In the genomic region with DNA sequence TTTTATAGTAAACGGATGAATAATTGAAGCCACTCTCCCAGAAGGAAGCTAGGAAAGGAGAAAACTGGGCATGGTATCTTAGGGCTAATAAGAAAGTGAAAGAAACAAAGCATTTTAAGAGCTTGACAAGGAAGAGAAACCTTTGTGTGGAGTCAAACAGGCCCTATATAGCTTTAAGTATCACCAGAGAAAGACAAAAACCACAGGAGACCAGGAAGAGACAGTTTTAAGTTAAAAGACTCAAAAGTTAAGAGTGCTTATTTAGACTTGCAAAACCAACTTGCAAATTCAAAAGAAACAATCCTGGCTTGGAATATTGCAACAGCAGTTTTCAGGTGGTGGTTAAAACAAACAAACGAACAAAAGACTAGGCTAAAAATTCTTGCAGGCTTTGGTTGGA, we compare ENCODE assay signal across 11 cellular contexts. TPM values are rescaled to one million over a fixed set of nuclear protein-coding genes. Genes with fewer than 3 reads are reported as not detected.
A peak's percentile ranks its signal among the peaks of the same experiment; 100 is the strongest.
DNase-seq lines count a peak whose midpoint lies in the region; ATAC-seq and TF ChIP-seq lines count a peak whose summit lies in the region.
"Had no signal": no experiment of that assay in that cellular context is flagged by ENCODE, and none has a peak within 500 bp of the region (broad histone marks: within the 10 kb centered on the region; RNA-seq: fewer than 3 reads in every experiment).

No MANE protein-coding gene starts in this region.

- TF ChIP-seq CTCF in GM13976 (IDR thresholded peaks at IDR 0.05; ENCODE audit: borderline replicate concordance, control extremely low read depth, extremely low read depth, insufficient read depth, missing control alignments) (no peak), Loucy (conservative IDR thresholded peaks at IDR 0.05; ENCODE audit: low read length) (no peak), osteocyte (IDR thresholded peaks at IDR 0.05) (no peak)

- H3F3A ChIP-seq in Loucy (ENCODE audit: low read depth) = 0 out of 2 replicates have a peak, but pooled peaks cover 3% of the 10 kb centered on the region

- peak overlapping the region; percentile 89 for H3K4me3 ChIP-seq in Loucy (ENCODE audit: low read length, poor library complexity, severe bottlenecking)
- H3K4me3 ChIP-seq in mesendoderm (ENCODE audit: low read length) = no peak overlapping the region

- no peak overlapping the region for H2BK5ac ChIP-seq in mesendoderm (ENCODE audit: low read length)

- in situ Hi-C loops in GM13976 (cut with MboI; ENCODE audit: low sequenced_read_pairs, unreplicated experiment) = no loop called here

- H2BK15ac ChIP-seq in mesendoderm (replicated peaks; ENCODE audit: low read depth) = peak overlapping the region; percentile 59

- H3K36me3 Mint-ChIP-seq in osteocyte (ENCODE audit: unreplicated experiment) = no peaks in the 10 kb centered on the region

- WGBS in mesendoderm (ENCODE audit: extremely low coverage, insufficient coverage, low lambda C conversion rate) = no CpG with 5 or more reads among the region's 2 CpGs

- no peaks in the 10 kb centered on the region for H3K9me3 Mint-ChIP-seq in osteocyte (ENCODE audit: unreplicated experiment)
- H3K9me3 Mint-ChIP-seq: stimulated activated effector memory CD8-positive, alpha-beta T cell treated with anti-CD3 and anti-CD28 coated beads, Interleukin-12 subunit alpha, Interleukin-12 subunit beta, amount 100 ng/mL, for 72 hours had no signal

- H2AFZ ChIP-seq in Loucy (ENCODE audit: low read length) = peak overlapping the region; percentile 56

- H3K27me3 Mint-ChIP-seq in osteocyte (ENCODE audit: unreplicated experiment) = peaks cover 71% of the 10 kb centered on the region

- no peaks in the 10 kb centered on the region for H3K9me3 ChIP-seq in Loucy (ENCODE audit: insufficient read depth, low read depth, low read length)

- H3K79me2 ChIP-seq in Loucy (ENCODE audit: insufficient read depth, low read length) = peaks cover 53% of the 10 kb centered on the region
- H3K79me2 ChIP-seq in mesendoderm (ENCODE audit: control insufficient read depth, insufficient read depth, low read length) = peaks cover 40% of the 10 kb centered on the region

- H3K27ac Mint-ChIP-seq in osteocyte (ENCODE audit: unreplicated experiment) = no peak overlapping the region
- H3K27ac Mint-ChIP-seq: stimulated activated effector memory CD8-positive, alpha-beta T cell treated with anti-CD3 and anti-CD28 coated beads, Interleukin-12 subunit alpha, Interleukin-12 subunit beta, amount 100 ng/mL, for 72 hours had no signal

- H3K36me3 ChIP-seq in Loucy (ENCODE audit: insufficient read depth, low read length) (no peaks in the 10 kb centered on the region), mesendoderm (ENCODE audit: control insufficient read depth, insufficient read depth, low read length) (no peaks in the 10 kb centered on the region)

- H3K56ac ChIP-seq in mesendoderm (ENCODE audit: low read length) = no peak overlapping the region

- no peak overlapping the region for H2BK120ac ChIP-seq in mesendoderm (ENCODE audit: low read depth, low read length)

- no peak overlapping the region for H3K4me3 Mint-ChIP-seq in osteocyte (ENCODE audit: unreplicated experiment)
- H3K4me3 Mint-ChIP-seq: stimulated activated effector memory CD8-positive, alpha-beta T cell treated with anti-CD3 and anti-CD28 coated beads, Interleukin-12 subunit alpha, Interleukin-12 subunit beta, amount 100 ng/mL, for 72 hours had no signal

- H3K79me1 ChIP-seq in mesendoderm (ENCODE audit: low read length) = peaks cover 6% of the 10 kb centered on the region

- H4K5ac ChIP-seq in mesendoderm (ENCODE audit: low read length) = no peak overlapping the region

- H2AK5ac ChIP-seq in mesendoderm (ENCODE audit: low read length) = no peak overlapping the region

- H3K27ac ChIP-seq in mesendoderm (ENCODE audit: low read depth, low read length) = peak overlapping the region; percentile 63

- H3K18ac ChIP-seq in mesendoderm (ENCODE audit: low read length) = peak overlapping the region; percentile 34

- peak overlapping the region; percentile 50 for H3K4ac ChIP-seq in mesendoderm (ENCODE audit: low read depth, low read length)

- H3K4me2 ChIP-seq in Loucy (ENCODE audit: low read depth, low read length, poor library complexity, severe bottlenecking) (peak overlapping the region; percentile 77), mesendoderm (ENCODE audit: low read length) (no peak overlapping the region)

- no peaks in the 10 kb centered on the region for H3K9me2 ChIP-seq in Loucy (replicated peaks; ENCODE audit: low read depth, low read length)

- H4K8ac ChIP-seq in mesendoderm (ENCODE audit: low read depth, low read length) = no peak overlapping the region

- DNase-seq in GM13976 (ENCODE audit: low spot score) (peak; percentile 51), mesendoderm (peak; percentile 32), osteocyte (ENCODE audit: extremely low spot score, unreplicated experiment) (no peak), NCI-H2171 (lab: John Stamatoyannopoulos, UW) (no peak), NCI-H524 (lab: John Stamatoyannopoulos, UW) (no peak), CD1c-positive myeloid dendritic cell (ENCODE audit: extremely low spot score) (no peak)
- DNase-seq: cortex of kidney, PC-3 had no signal

- H4K20me1 ChIP-seq in Loucy (ENCODE audit: insufficient read depth, low read length, poor library complexity, severe bottlenecking) = no peaks in the 10 kb centered on the region

- H3K27me3 ChIP-seq in Loucy (ENCODE audit: insufficient read depth, low read length, poor library complexity, severe bottlenecking) = no peaks in the 10 kb centered on the region
- H3K27me3 ChIP-seq in mesendoderm (ENCODE audit: insufficient read depth, low read length, poor library complexity) = no peaks in the 10 kb centered on the region

- ATAC-seq in GM21619 (IDR thresholded peaks at IDR 0.05; ENCODE audit: unreplicated experiment) = peak; percentile 49
- ATAC-seq: PC-3; stimulated activated effector memory CD8-positive, alpha-beta T cell treated with anti-CD3 and anti-CD28 coated beads, Interleukin-12 subunit alpha, Interleukin-12 subunit beta, amount 100 ng/mL, for 72 hours had no signal

- H3K4me1 Mint-ChIP-seq in osteocyte (ENCODE audit: unreplicated experiment) = peaks cover 9% of the 10 kb centered on the region
- H3K4me1 Mint-ChIP-seq: stimulated activated effector memory CD8-positive, alpha-beta T cell treated with anti-CD3 and anti-CD28 coated beads, Interleukin-12 subunit alpha, Interleukin-12 subunit beta, amount 100 ng/mL, for 72 hours had no signal

- no peak overlapping the region for H3K23ac ChIP-seq in mesendoderm (ENCODE audit: low read length)

- peaks cover 62% of the 10 kb centered on the region for H3K4me1 ChIP-seq in Loucy (ENCODE audit: insufficient read depth, low read length, poor library complexity, severe bottlenecking)
- peaks cover 14% of the 10 kb centered on the region for H3K4me1 ChIP-seq in mesendoderm (ENCODE audit: control insufficient read depth, low read depth, low read length)

- H3K9ac ChIP-seq in Loucy (ENCODE audit: low read depth, low read length, poor library complexity, severe bottlenecking) (peak overlapping the region; percentile 67), mesendoderm (ENCODE audit: low read length) (no peak overlapping the region)

RNA-seq across cellular contexts. Expression of a gene that starts 3.4 kb away (rescaled TPM):
- polyA plus RNA-seq in mesendoderm (2013, experiment 1 of 2) = 73.0 TPM
- polyA plus RNA-seq in mesendoderm (2013, experiment 2 of 2) = 78.9 TPM
- 17.4 and 20.9 TPM in 2 replicates for total RNA-seq in osteocyte

Comparison
In these comparisons a context has a peak if more than half of its experiments do, and no peak if none do; other contexts are left out.
1. DNase-seq: peak in GM13976 (single experiment) and mesendoderm (single experiment); none in osteocyte (single experiment), NCI-H2171 (single experiment), NCI-H524 (0 of 2) and CD1c-positive myeloid dendritic cell (single experiment).